Comparison of ENCODE assay signal across 8 cellular contexts in genomic region chr16:13920510-13920818, GRCh38. TPM values are rescaled to one million over a fixed set of nuclear protein-coding genes. Genes with fewer than 3 reads are reported as not detected.
DNase-seq lines count a peak whose midpoint lies in the region; ATAC-seq and TF ChIP-seq lines count a peak whose summit lies in the region.

No MANE protein-coding gene starts in this region.

- TF ChIP-seq EP300 in transverse colon (IDR thresholded peaks at IDR 0.05; ENCODE audit: low read depth), result no peak

- peaks cover 4 to 7% of the 10 kb centered on the region in 2 donors for H3K4me1 ChIP-seq in ascending aorta
- H3K4me1 ChIP-seq in right lobe of liver, result peaks cover 0 to 15% (median 2%) of the 10 kb centered on the region in 4 donors
- H3K4me1 ChIP-seq in transverse colon, result peaks cover 6 to 24% (median 12%) of the 10 kb centered on the region in 4 donors

- peak overlapping the region; percentile 92 to 94 for H3K4me3 ChIP-seq in ascending aorta
- peak overlapping the region; percentile 76 to 98 (median 88) for H3K4me3 ChIP-seq in right lobe of liver
- H3K4me3 ChIP-seq in transverse colon, result peak overlapping the region; percentile 83 to 98 (median 92)

- H3K4me3 Mint-ChIP-seq in activated T-cell treated with anti-CD3 and anti-CD28 coated beads, Interleukin-2, amount 50 U/mL, for 24 hours, result peak overlapping the region; percentile 96

- DNase-seq in activated T-cell treated with anti-CD3 and anti-CD28 coated beads, Interleukin-2, amount 50 U/mL, for 24 hours, result no peak
- DNase-seq in activated T-cell treated with anti-CD3 and anti-CD28 coated beads, Interleukin-2, amount 50 U/mL, for 48 hours, result no peak
- no peak for DNase-seq in ascending aorta (ENCODE audit: low spot score in 2 of 2)
- DNase-seq in right lobe of liver, result no peak
- no peak for DNase-seq in transverse colon
- DNase-seq in GM19240 (ENCODE audit: insufficient read length, low spot score), result no peak
- DNase-seq in iPS-NIHi7 (ENCODE audit: extremely low spot score), result no peak

- H3K36me3 Mint-ChIP-seq in activated T-cell treated with anti-CD3 and anti-CD28 coated beads, Interleukin-2, amount 50 U/mL, for 24 hours (ENCODE audit: low read depth), result peaks cover 31% of the 10 kb centered on the region

- WGBS in right lobe of liver (ENCODE audit: insufficient coverage, low coverage, low lambda C conversion rate, missing lambda C conversion rate), result 3% methylated on average over 10 of the region's 10 CpGs
- 3 to 4% methylated on average over 9 to 10 of the region's 10 CpGs for WGBS in transverse colon (ENCODE audit: low coverage in 1 of 2), 2 donors

- H3K27me3 ChIP-seq in ascending aorta, result no peaks in the 10 kb centered on the region
- no peaks in the 10 kb centered on the region for H3K27me3 ChIP-seq in right lobe of liver
- H3K27me3 ChIP-seq in transverse colon, result no peaks in the 10 kb centered on the region

- in situ Hi-C loops in transverse colon (cut with MboI; ENCODE audit: low pct_ligation_motif_present in 1 of 4, low pct_unique_long_range_greater_than_20kb in 1 of 4, low sequenced_read_pairs in 3 of 4), result loop anchor here in 3 of 4 donors (5.0 to 25.0 kb wide), 3 partner anchors 364 to 617 kb away; no protein-coding TSS in a partner anchor

- TF ChIP-seq POLR2A in right lobe of liver (IDR thresholded peaks at IDR 0.05), result no peak
- no peak for TF ChIP-seq POLR2A in transverse colon (IDR thresholded peaks at IDR 0.05)

- ATAC-seq in right lobe of liver (no peak), GM21825 (IDR thresholded peaks at IDR 0.05; ENCODE audit: unreplicated experiment) (no peak)

- H3K27me3 Mint-ChIP-seq in activated T-cell treated with anti-CD3 and anti-CD28 coated beads, Interleukin-2, amount 50 U/mL, for 24 hours, result no peaks in the 10 kb centered on the region

- no peaks in the 10 kb centered on the region for H3K9me3 ChIP-seq in ascending aorta
- no peaks in the 10 kb centered on the region for H3K9me3 ChIP-seq in right lobe of liver
- no peaks in the 10 kb centered on the region for H3K9me3 ChIP-seq in transverse colon

- H3K27ac ChIP-seq in ascending aorta (peak overlapping the region; percentile 68 to 78), right lobe of liver (peak overlapping the region; percentile 46 to 68 (median 54)), transverse colon (peak overlapping the region; percentile 83 to 92 (median 86))

- H3K36me3 ChIP-seq in ascending aorta (peaks cover 0 to 4% of the 10 kb centered on the region in 2 donors), right lobe of liver (peaks cover 0 to 23% (median 10%) of the 10 kb centered on the region in 4 donors), transverse colon (no peaks in the 10 kb centered on the region)

- H3K27ac Mint-ChIP-seq in activated T-cell treated with anti-CD3 and anti-CD28 coated beads, Interleukin-2, amount 50 U/mL, for 24 hours, result peak overlapping the region; percentile 95

- H3K4me1 Mint-ChIP-seq in activated T-cell treated with anti-CD3 and anti-CD28 coated beads, Interleukin-2, amount 50 U/mL, for 24 hours (ENCODE audit: low read depth), result peaks cover 29% of the 10 kb centered on the region

- TF ChIP-seq CTCF in ascending aorta (IDR thresholded peaks at IDR 0.05) (no peak), right lobe of liver (IDR thresholded peaks at IDR 0.05) (no peak), transverse colon (IDR thresholded peaks at IDR 0.05) (no peak)

- intact Hi-C loops in ascending aorta (cut with DNase I) (loop anchor here (5.0 kb wide), 6 partner anchors 97 to 382 kb away; partner anchors contain the start of gene MRTFB), right lobe of liver (cut with DNase I) (no loop called here), transverse colon (cut with DNase I; ENCODE audit: low total_unique reads) (loop anchor here (10.0 kb wide), 1 partner anchor 604 kb away; no protein-coding TSS in a partner anchor)

- no peaks in the 10 kb centered on the region for H3K9me3 Mint-ChIP-seq in activated T-cell treated with anti-CD3 and anti-CD28 coated beads, Interleukin-2, amount 50 U/mL, for 24 hours

RNA-seq across cellular contexts. Expression of gene ERCC4, which starts 0.5 kb away (rescaled TPM):
- 6.2 TPM for total RNA-seq in ascending aorta
- 1 to 10 TPM; 3.4 to 7.3 (median 5.7) TPM for total RNA-seq in right lobe of liver
- total RNA-seq in transverse colon, result 10 to 100 TPM in 1 of 4 donors, 1 to 10 TPM in 3; 3.8 to 14.1 (median 4.8) TPM

Comparison
In these comparisons a context has a peak if more than half of its experiments do, and no peak if none do; other contexts are left out.
1. intact Hi-C loops: an anchor here in ascending aorta (5.0 kb wide) and transverse colon (10.0 kb wide); none called in right lobe of liver.